ENCODE assay signal across 8 cellular contexts in the genomic region with DNA sequence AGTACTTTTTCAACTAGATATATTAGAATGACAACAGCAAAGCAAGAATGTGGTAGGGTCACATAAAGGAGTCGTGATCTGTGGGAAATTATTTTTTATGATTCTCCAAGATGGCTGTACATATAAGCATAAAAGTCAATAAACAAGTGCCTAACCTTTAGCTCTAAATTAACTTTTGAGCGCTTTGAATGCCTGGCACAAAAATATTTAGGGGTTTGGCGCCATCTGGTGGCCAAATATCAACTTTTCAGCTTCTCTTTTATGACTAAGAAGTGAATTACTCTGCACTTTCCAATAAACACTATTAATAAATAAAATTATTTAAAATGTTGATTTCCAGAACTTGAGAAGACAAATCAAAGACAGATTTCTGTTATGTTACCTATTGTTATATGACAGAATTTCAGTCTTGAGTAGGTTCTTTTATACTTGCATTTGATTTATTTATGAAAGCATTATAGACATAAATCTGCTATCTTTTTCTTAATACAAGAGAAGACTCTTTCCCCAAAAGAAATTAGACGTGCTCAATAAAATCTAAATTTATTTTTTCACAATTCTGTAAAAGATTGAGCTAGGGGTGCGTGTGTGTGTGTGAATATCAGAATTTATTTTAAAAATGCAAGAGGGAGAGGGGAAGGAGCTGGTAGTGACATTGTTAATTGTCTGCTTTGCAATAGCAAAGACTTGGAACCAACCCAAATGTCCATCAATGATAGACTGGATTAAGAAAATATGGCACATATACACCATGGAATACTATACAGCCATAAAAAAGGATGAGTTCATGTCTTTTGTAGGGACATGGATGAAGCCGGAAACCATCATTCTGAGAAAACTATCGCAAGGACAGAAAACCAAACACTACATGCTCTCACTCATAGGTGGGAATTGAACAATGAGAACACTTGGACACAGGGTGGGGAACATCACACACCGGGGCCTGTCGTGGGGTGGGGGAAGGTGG. TPM values are rescaled to one million over a fixed set of nuclear protein-coding genes. Genes with fewer than 3 reads are reported as not detected.
A peak's percentile ranks its signal among the peaks of the same experiment; 100 is the strongest.
DNase-seq lines count a peak whose midpoint lies in the region; ATAC-seq lines count a peak whose summit lies in the region.

No MANE protein-coding gene starts in this region.

- in situ Hi-C loops in G401 (cut with HindIII; ENCODE audit: low sequenced_read_pairs), result no loop called here

- ATAC-seq in HG02884 (IDR thresholded peaks at IDR 0.05; ENCODE audit: unreplicated experiment), result peak; percentile 71
- no peak for ATAC-seq in HG03039 (IDR thresholded peaks at IDR 0.05; ENCODE audit: unreplicated experiment)

- DNase-seq in G401 (ENCODE audit: low spot score), result peak; percentile 67
- DNase-seq in NCI-H774 (lab: John Stamatoyannopoulos, UW), result peak; percentile 42
- peak; percentile 66 to 70 for DNase-seq in activated CD4-positive, alpha-beta T cell treated with anti-CD3 and anti-CD28 coated beads, Interleukin-2, amount 50 U/mL, for 4 hours
- peak; percentile 63 for DNase-seq in ecto neural progenitor cell (ENCODE audit: low spot score)
- peak; percentile 63 for DNase-seq in middle frontal gyrus (ENCODE audit: extremely low spot score, low spot score)
- DNase-seq in stimulated activated CD8-positive, alpha-beta memory T cell treated with anti-CD3 and anti-CD28 coated beads, Interleukin-4, amount 100 ng/mL, for 4 hours (ENCODE audit: low read depth in 2 of 2, low spot score in 1 of 2), result peak; percentile 46 to 69

RNA-seq across cellular contexts. Expression of gene ARRDC3, which starts 36.7 kb away (rescaled TPM):
- total RNA-seq in G401 (2014; rRNA removed; shearing (Covaris generic)), result 10.8 and 18.5 TPM in 2 replicates
